23 cellular contexts compared by ENCODE assay signal in genomic region chr7:25754333-25754732, GRCh38.
A peak's percentile ranks its signal among the peaks of the same experiment; 100 is the strongest.
DNase-seq lines count a peak whose midpoint lies in the region; TF ChIP-seq lines count a peak whose summit lies in the region.
"Had no signal": no experiment of that assay in that cellular context is flagged by ENCODE, and none has a peak within 500 bp of the region (broad histone marks: within the 10 kb centered on the region; RNA-seq: fewer than 3 reads in every experiment).

No MANE protein-coding gene starts in this region.

- peaks cover 3% of the 10 kb centered on the region for H3K27me3 Mint-ChIP-seq in nephron (ENCODE audit: low read depth)
- peaks cover 13% of the 10 kb centered on the region for H3K27me3 Mint-ChIP-seq in activated CD4-positive, alpha-beta memory T cell treated with anti-CD3 and anti-CD28 coated beads, Interleukin-2, amount 10 ng/mL, durations not matched to agents 7 days and 5 days

- H3K27ac ChIP-seq in ascending aorta (peak overlapping the region; percentile 31 to 72), esophagus squamous epithelium (peak overlapping the region; percentile 31 to 87 (median 70)), skeletal muscle tissue (ENCODE audit: low read depth, low read length) (peak overlapping the region; percentile 71)
- H3K27ac ChIP-seq: SJSA1 had no signal

- H3K4me3 ChIP-seq in ascending aorta (no peak overlapping the region), esophagus squamous epithelium (no peak overlapping the region), skeletal muscle tissue (ENCODE audit: low read length in 3 of 3) (peak overlapping the region in 1 of 3 donors; percentile 0)
- H3K4me3 ChIP-seq: SJSA1, smooth muscle cell had no signal

- intact Hi-C loops in ascending aorta (cut with DNase I) (loop anchor here (5.0 kb wide), 1 partner anchor 1348 kb away; the partner anchor contains the start of gene HOXA2), esophagus squamous epithelium (cut with DNase I) (no loop called here)

- POLR2A ChIA-PET in activated CD4-positive, alpha-beta memory T cell treated with anti-CD3 and anti-CD28 coated beads, Interleukin-2, amount 10 ng/mL, durations not matched to agents 7 days and 5 days (lab: Charles Lee), result no interaction called here

- H3K27me3 ChIP-seq in ascending aorta, result no peaks in the 10 kb centered on the region
- peaks cover 0 to 15% (median 0%) of the 10 kb centered on the region in 4 donors for H3K27me3 ChIP-seq in esophagus squamous epithelium
- H3K27me3 ChIP-seq in skeletal muscle tissue (ENCODE audit: control insufficient read depth in 3 of 3, insufficient read depth in 3 of 3, low read length in 3 of 3), result no peaks in the 10 kb centered on the region
- H3K27me3 ChIP-seq: SJSA1 had no signal

- DNase-seq in ascending aorta (ENCODE audit: low spot score in 2 of 2) (no peak), esophagus squamous epithelium (lab: John Stamatoyannopoulos, UW) (no peak), AML-193 (lab: John Stamatoyannopoulos, UW) (no peak)
- no peak for DNase-seq in activated CD4-positive, alpha-beta memory T cell treated with anti-CD3 and anti-CD28 coated beads, Interleukin-2, amount 10 ng/mL, durations not matched to agents 7 days and 5 days
- no peak for DNase-seq in stimulated activated CD4-positive, alpha-beta T cell treated with anti-CD3 and anti-CD28 coated beads, Interleukin-4, amount 100 ng/mL, for 4 hours
- DNase-seq in stimulated activated CD4-positive, alpha-beta T cell treated with anti-CD3 and anti-CD28 coated beads, Interleukin-4, amount 100 ng/mL, for 24 hours, result no peak
- DNase-seq: activated CD4-positive, alpha-beta T cell treated with anti-CD3 and anti-CD28 coated beads for 4 hours; activated naive CD4-positive, alpha-beta T cell treated with anti-CD3 and anti-CD28 coated beads for 36 hours; activated T-cell treated with anti-CD3 and anti-CD28 coated beads, Interleukin-2, amount 50 U/mL, for 72 hours; amygdala; effector CD4-positive, alpha-beta T cell; H7; mesenchymal stem cell; natural killer cell; NCI-H1436 treated with DMSO at 0.1 percent for 48 hours; NCI-H510A treated with DMSO at 0.1 percent for 48 hours; stimulated activated naive CD4-positive, alpha-beta T cell treated with Interleukin-2 at 50 U/mL for 16 hours had no signal

- peak overlapping the region; percentile 40 to 88 (median 83) for H3K27ac Mint-ChIP-seq in nephron
- H3K27ac Mint-ChIP-seq in activated CD4-positive, alpha-beta memory T cell treated with anti-CD3 and anti-CD28 coated beads, Interleukin-2, amount 10 ng/mL, durations not matched to agents 7 days and 5 days, result no peak overlapping the region
- H3K27ac Mint-ChIP-seq: activated naive CD4-positive, alpha-beta T cell treated with anti-CD3 and anti-CD28 coated beads for 36 hours; activated T-cell treated with anti-CD3 and anti-CD28 coated beads, Interleukin-2, amount 50 U/mL, for 72 hours; IgD-negative memory B cell; natural killer cell had no signal

- H3K9me3 Mint-ChIP-seq in nephron, result no peaks in the 10 kb centered on the region
- no peaks in the 10 kb centered on the region for H3K9me3 Mint-ChIP-seq in activated CD4-positive, alpha-beta memory T cell treated with anti-CD3 and anti-CD28 coated beads, Interleukin-2, amount 10 ng/mL, durations not matched to agents 7 days and 5 days
- H3K9me3 Mint-ChIP-seq: activated naive CD4-positive, alpha-beta T cell treated with anti-CD3 and anti-CD28 coated beads for 36 hours; activated T-cell treated with anti-CD3 and anti-CD28 coated beads, Interleukin-2, amount 50 U/mL, for 72 hours; central memory CD8-positive, alpha-beta T cell; IgD-negative memory B cell; natural killer cell had no signal

- H3K36me3 ChIP-seq in ascending aorta (no peaks in the 10 kb centered on the region), esophagus squamous epithelium (no peaks in the 10 kb centered on the region), skeletal muscle tissue (ENCODE audit: control insufficient read depth in 3 of 3, insufficient read depth in 3 of 3, low read length in 3 of 3) (no peaks in the 10 kb centered on the region)
- H3K36me3 ChIP-seq: SJSA1 had no signal

- TF ChIP-seq CTCF in ascending aorta (IDR thresholded peaks at IDR 0.05) (no peak), esophagus squamous epithelium (IDR thresholded peaks at IDR 0.05) (no peak), nephron (IDR thresholded peaks at IDR 0.05; ENCODE audit: unreplicated experiment in 3 of 3) (no peak)

- no peak for TF ChIP-seq POLR2A in esophagus squamous epithelium (IDR thresholded peaks at IDR 0.05)

- no peaks in the 10 kb centered on the region for H3K9me3 ChIP-seq in ascending aorta
- H3K9me3 ChIP-seq in esophagus squamous epithelium, result no peaks in the 10 kb centered on the region
- no peaks in the 10 kb centered on the region for H3K9me3 ChIP-seq in skeletal muscle tissue (ENCODE audit: control insufficient read depth in 3 of 3, low read length in 3 of 3)
- H3K9me3 ChIP-seq: SJSA1 had no signal

- no peaks in the 10 kb centered on the region for H3K36me3 Mint-ChIP-seq in nephron (ENCODE audit: low read depth)
- no peaks in the 10 kb centered on the region for H3K36me3 Mint-ChIP-seq in activated CD4-positive, alpha-beta memory T cell treated with anti-CD3 and anti-CD28 coated beads, Interleukin-2, amount 10 ng/mL, durations not matched to agents 7 days and 5 days (ENCODE audit: low read depth)
- H3K36me3 Mint-ChIP-seq: IgD-negative memory B cell, natural killer cell had no signal

- CTCF ChIA-PET in activated CD4-positive, alpha-beta memory T cell treated with anti-CD3 and anti-CD28 coated beads, Interleukin-2, amount 10 ng/mL, durations not matched to agents 7 days and 5 days (lab: Charles Lee), result no interaction called here

- no peak overlapping the region for H3K9ac ChIP-seq in skeletal muscle tissue (ENCODE audit: low read depth in 1 of 3, low read length in 3 of 3)

- WGBS in esophagus squamous epithelium, 2 donors, result 30 to 46% methylated on average over 6 to 7 of the region's 7 CpGs

- H3K4me1 Mint-ChIP-seq in nephron, result peaks cover 72% of the 10 kb centered on the region
- no peaks in the 10 kb centered on the region for H3K4me1 Mint-ChIP-seq in activated CD4-positive, alpha-beta memory T cell treated with anti-CD3 and anti-CD28 coated beads, Interleukin-2, amount 10 ng/mL, durations not matched to agents 7 days and 5 days
- H3K4me1 Mint-ChIP-seq: central memory CD8-positive, alpha-beta T cell; IgD-negative memory B cell; natural killer cell had no signal

- H3K4me1 ChIP-seq in ascending aorta (peaks cover 0 to 18% of the 10 kb centered on the region in 2 donors), esophagus squamous epithelium (peaks cover 0 to 84% (median 16%) of the 10 kb centered on the region in 3 donors), skeletal muscle tissue (ENCODE audit: control insufficient read depth in 3 of 3, insufficient read depth in 3 of 3, low read length in 3 of 3) (peaks cover 31 to 42% (median 39%) of the 10 kb centered on the region in 3 donors)

- no peak overlapping the region for H3K4me3 Mint-ChIP-seq in nephron
- no peak overlapping the region for H3K4me3 Mint-ChIP-seq in activated CD4-positive, alpha-beta memory T cell treated with anti-CD3 and anti-CD28 coated beads, Interleukin-2, amount 10 ng/mL, durations not matched to agents 7 days and 5 days
- H3K4me3 Mint-ChIP-seq: activated naive CD4-positive, alpha-beta T cell treated with anti-CD3 and anti-CD28 coated beads for 36 hours; activated T-cell treated with anti-CD3 and anti-CD28 coated beads, Interleukin-2, amount 50 U/mL, for 72 hours; central memory CD8-positive, alpha-beta T cell; IgD-negative memory B cell; natural killer cell had no signal
